In the genomic region with DNA sequence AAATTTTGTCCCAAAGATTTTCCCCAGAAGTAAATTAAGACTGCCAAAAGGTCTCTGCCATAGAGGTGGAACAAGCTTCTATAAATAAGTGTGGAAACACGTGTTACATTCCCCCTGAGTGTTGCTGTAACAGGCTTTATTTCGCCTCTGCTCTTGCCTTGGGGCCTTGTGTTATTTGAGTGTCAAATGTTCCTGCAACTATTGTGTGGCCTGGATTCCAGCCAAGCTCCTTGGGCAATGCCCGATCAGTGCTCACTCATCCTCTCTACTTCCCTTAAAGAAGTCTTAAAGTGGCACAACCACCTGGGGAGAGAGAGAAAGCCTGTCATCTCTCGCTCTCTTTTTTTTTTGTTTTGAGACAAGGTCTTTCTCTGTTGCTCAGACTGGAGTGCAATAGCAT, we compare ENCODE assay signal across 9 cellular contexts.
A peak's percentile ranks its signal among the peaks of the same experiment; 100 is the strongest.
DNase-seq lines count a peak whose midpoint lies in the region; ATAC-seq and TF ChIP-seq lines count a peak whose summit lies in the region.
"Had no signal": no experiment of that assay in that cellular context is flagged by ENCODE, and none has a peak within 500 bp of the region (broad histone marks: within the 10 kb centered on the region; RNA-seq: fewer than 3 reads in every experiment).

No MANE protein-coding gene starts in this region.

- WGBS in lung, 2 donors, result 6 to 18% methylated on average over 4 of the region's 4 CpGs

- no TSS peak for BruUV-seq in MCF 10A (replicated peaks; lab: Mats Ljungman, UMichigan)

- peak; percentile 62 for DNase-seq in GM03348 (ENCODE audit: low spot score)
- DNase-seq in NCI-H2171 treated with DMSO at 0.1 percent for 48 hours (lab: John Stamatoyannopoulos, UW), result peak; percentile 79
- peak; percentile 100 for DNase-seq in MCF 10A (ENCODE audit: unreplicated experiment)
- peak; percentile 92 for DNase-seq in lung (ENCODE audit: low spot score)
- DNase-seq in NCI-H1930 (lab: John Stamatoyannopoulos, UW), result no peak
- DNase-seq in natural killer cell treated with Interleukin-12 subunit alpha and Interleukin-12 subunit beta and Interleukin-15 and Interleukin-18, amount 100 ng/mL, for 72 hours (ENCODE audit: low spot score), result no peak
- no peak for DNase-seq in activated gamma-delta T cell (lab: John Stamatoyannopoulos, UW)

- H3K4me3 ChIP-seq in lung, result no peak overlapping the region
- H3K4me3 ChIP-seq: dorsolateral prefrontal cortex had no signal

- no peaks in the 10 kb centered on the region for H3K27me3 Mint-ChIP-seq in MCF 10A (ENCODE audit: insufficient read depth, unreplicated experiment)
- peaks cover 20 to 43% of the 10 kb centered on the region in 2 donors for H3K27me3 Mint-ChIP-seq in natural killer cell treated with Interleukin-12 subunit alpha and Interleukin-12 subunit beta and Interleukin-15 and Interleukin-18, amount 100 ng/mL, for 72 hours

- intact Hi-C loops in MCF 10A (cut with micrococcal nuclease), result no loop called here

- no peaks in the 10 kb centered on the region for H3K36me3 Mint-ChIP-seq in MCF 10A (ENCODE audit: insufficient read depth, unreplicated experiment)
- H3K36me3 Mint-ChIP-seq in natural killer cell treated with Interleukin-12 subunit alpha and Interleukin-12 subunit beta and Interleukin-15 and Interleukin-18, amount 100 ng/mL, for 72 hours, result peaks cover 18% of the 10 kb centered on the region

- ATAC-seq in lung (ENCODE audit: insufficient read depth, low FRiP score), result peak; percentile 76
- no peak for ATAC-seq in GM21423 (IDR thresholded peaks at IDR 0.05; ENCODE audit: unreplicated experiment)
- no peak for ATAC-seq in natural killer cell treated with Interleukin-12 subunit alpha and Interleukin-12 subunit beta and Interleukin-15 and Interleukin-18, amount 100 ng/mL, for 72 hours

- H3K9me3 ChIP-seq in lung (ENCODE audit: control insufficient read depth in 2 of 2, insufficient read depth in 1 of 2, low read length in 1 of 2), result no peaks in the 10 kb centered on the region

- no peak overlapping the region for H3K27ac ChIP-seq in lung (ENCODE audit: low read depth in 1 of 2, low read length in 1 of 2)
- H3K27ac ChIP-seq: dorsolateral prefrontal cortex had no signal

- CTCF ChIA-PET in MCF 10A (lab: Yijun Ruan, JAX), result interaction anchor here (0.6 to 1.9 kb wide), 8 partner anchors 17 to 500 kb away, joined by 3 to 7 read pairs (median 4); no protein-coding TSS in a partner anchor

- H3K27me3 ChIP-seq in lung (ENCODE audit: control insufficient read depth, insufficient read depth), result no peaks in the 10 kb centered on the region
- H3K27me3 ChIP-seq: dorsolateral prefrontal cortex had no signal

- TF ChIP-seq CTCF in MCF 10A (IDR thresholded peaks at IDR 0.05; ENCODE audit: unreplicated experiment), result no peak
- no peak for TF ChIP-seq CTCF in lung (IDR thresholded peaks at IDR 0.05; ENCODE audit: control extremely low read depth, extremely low read depth)

- peaks cover 44% of the 10 kb centered on the region for H3K4me1 Mint-ChIP-seq in MCF 10A (ENCODE audit: insufficient read depth, unreplicated experiment)
- H3K4me1 Mint-ChIP-seq in natural killer cell treated with Interleukin-12 subunit alpha and Interleukin-12 subunit beta and Interleukin-15 and Interleukin-18, amount 100 ng/mL, for 72 hours (ENCODE audit: low read depth in 2 of 2), result peaks cover 0 to 9% of the 10 kb centered on the region in 2 donors

- H3K4me3 Mint-ChIP-seq in MCF 10A (ENCODE audit: unreplicated experiment), result peak overlapping the region; percentile 18
- H3K4me3 Mint-ChIP-seq in natural killer cell treated with Interleukin-12 subunit alpha and Interleukin-12 subunit beta and Interleukin-15 and Interleukin-18, amount 100 ng/mL, for 72 hours, result no peak overlapping the region

- POLR2A ChIA-PET in MCF 10A (lab: Yijun Ruan, JAX), result interaction anchor here (0.5 to 1.8 kb wide), 25 partner anchors 9 to 423 kb away, joined by 3 to 8 read pairs (median 4); no protein-coding TSS in a partner anchor

- H3K9me3 Mint-ChIP-seq in MCF 10A (ENCODE audit: unreplicated experiment), result no peaks in the 10 kb centered on the region
- H3K9me3 Mint-ChIP-seq in natural killer cell treated with Interleukin-12 subunit alpha and Interleukin-12 subunit beta and Interleukin-15 and Interleukin-18, amount 100 ng/mL, for 72 hours, result peaks cover 4% of the 10 kb centered on the region

- no peaks in the 10 kb centered on the region for H3K36me3 ChIP-seq in lung (ENCODE audit: control insufficient read depth in 2 of 2, insufficient read depth in 2 of 2, low read length in 2 of 2)

- H3K4me1 ChIP-seq in lung (ENCODE audit: control insufficient read depth in 2 of 2, insufficient read depth in 2 of 2, low read length in 2 of 2), result no peaks in the 10 kb centered on the region

- no peak overlapping the region for H3K27ac Mint-ChIP-seq in MCF 10A (ENCODE audit: low read depth, unreplicated experiment)
- H3K27ac Mint-ChIP-seq in natural killer cell treated with Interleukin-12 subunit alpha and Interleukin-12 subunit beta and Interleukin-15 and Interleukin-18, amount 100 ng/mL, for 72 hours, result no peak overlapping the region

Comparison
In these comparisons a context has a peak if more than half of its experiments do, and no peak if none do; other contexts are left out.
1. DNase-seq: peak in GM03348 (single experiment), NCI-H2171 treated with DMSO at 0.1 percent for 48 hours (single experiment), MCF 10A (single experiment) and lung (single experiment); none in NCI-H1930 (0 of 2), natural killer cell treated with Interleukin-12 subunit alpha and Interleukin-12 subunit beta and Interleukin-15 and Interleukin-18, amount 100 ng/mL, for 72 hours (single experiment) and activated gamma-delta T cell (single experiment).